ENCODE assay signal across 1 cellular context in the genomic region with DNA sequence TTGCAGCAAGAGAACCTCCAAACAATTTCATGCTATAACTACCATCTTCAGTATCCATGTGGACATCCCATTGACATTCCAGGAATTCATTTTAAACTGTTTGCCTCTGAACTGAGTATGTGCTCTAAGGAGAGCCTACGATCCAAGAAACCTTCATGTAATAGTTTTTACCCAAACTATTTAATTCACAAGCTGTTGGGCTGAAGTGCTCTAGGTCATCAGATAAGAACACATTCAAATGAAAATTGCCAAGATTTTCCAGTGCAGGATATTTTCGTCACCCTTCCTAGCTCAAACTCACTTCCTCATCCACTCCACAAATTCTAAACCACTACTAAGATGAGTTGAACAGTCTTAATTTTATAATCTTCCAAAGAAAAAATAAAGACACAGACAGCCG.
TF ChIP-seq lines count a peak whose summit lies in the region.

No MANE protein-coding gene starts in this region.

TF ChIP-seq in HepG2, 621 proteins besides CTCF, POLR2A, EP300 and RAD21 (continued from another document):
- no peak for TF ChIP-seq XRCC5 (optimal IDR thresholded peaks at IDR 0.05; ENCODE audit: low read length)
- no peak for TF ChIP-seq HNRNPLL (IDR thresholded peaks at IDR 0.05; ENCODE audit: low read depth, low read length, poor library complexity, severe bottlenecking)
- TF ChIP-seq GTF2F1 (IDR thresholded peaks at IDR 0.05; ENCODE audit: low read length) = no peak
TF ChIP-seq in HepG2: peak in this region for 0.
